In the genomic region with DNA sequence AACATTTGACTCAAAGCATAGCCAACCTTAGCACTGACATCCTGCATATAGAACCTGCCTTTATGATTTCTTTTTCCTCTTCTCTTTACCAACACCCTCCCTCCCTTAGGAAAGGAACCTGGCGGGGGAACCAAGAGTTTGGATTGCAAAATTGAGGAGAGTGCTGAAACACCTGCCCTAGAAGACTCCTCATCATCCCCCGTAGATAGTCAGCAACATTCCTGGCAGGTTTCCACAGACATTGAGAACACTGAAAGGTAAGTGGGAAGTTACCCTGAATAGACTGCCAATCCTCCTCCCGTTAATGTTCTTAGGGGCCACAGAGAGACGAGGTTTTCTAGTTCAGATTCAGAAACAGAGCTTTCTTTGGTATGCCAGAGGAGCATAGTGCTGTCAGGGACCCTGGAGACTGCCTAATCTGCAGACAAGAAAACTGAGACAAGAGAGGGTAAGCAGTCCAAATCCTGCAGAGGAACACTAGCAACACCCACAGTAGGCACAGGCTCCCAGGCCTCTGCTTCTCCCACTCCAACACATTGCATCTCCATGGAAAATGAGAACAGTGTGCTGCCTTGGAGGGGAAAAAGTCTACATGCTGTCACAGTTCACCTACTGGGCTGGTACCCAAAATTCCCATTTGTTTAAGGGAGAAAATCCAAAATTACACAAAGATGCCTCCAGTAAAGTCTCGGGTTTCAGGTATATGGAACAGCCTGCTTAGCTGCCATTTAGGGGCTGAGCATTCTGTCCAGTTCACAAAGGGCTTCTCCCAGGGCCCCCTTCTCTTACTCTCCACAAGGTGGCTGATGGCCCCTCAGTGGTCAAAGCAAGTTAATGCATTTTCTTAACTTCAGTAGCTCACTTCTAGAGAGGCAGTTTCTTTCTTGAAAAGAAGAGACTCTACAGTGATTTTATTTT, we compare ENCODE assay signal across 10 cellular contexts.
DNase-seq lines count a peak whose midpoint lies in the region; ATAC-seq and TF ChIP-seq lines count a peak whose summit lies in the region.
"Had no signal": no experiment of that assay in that cellular context is flagged by ENCODE, and none has a peak within 500 bp of the region (broad histone marks: within the 10 kb centered on the region; RNA-seq: fewer than 3 reads in every experiment).

No MANE protein-coding gene starts in this region.

- no peak overlapping the region for H2BK15ac ChIP-seq in neuronal stem cell (ENCODE audit: low read length)

- no peaks in the 10 kb centered on the region for H3K27me3 ChIP-seq in neuronal stem cell (ENCODE audit: control insufficient read depth in 3 of 3, insufficient read depth in 3 of 3, low read depth in 1 of 3, low read length in 3 of 3)

- H2BK12ac ChIP-seq in neuronal stem cell (ENCODE audit: low read length) = no peak overlapping the region

- H3K4me2 ChIP-seq in neuronal stem cell (ENCODE audit: insufficient read depth, low read length, poor library complexity, severe bottlenecking) = no peak overlapping the region

- H2BK120ac ChIP-seq in neuronal stem cell (ENCODE audit: low read depth, low read length) = no peak overlapping the region

- no peak overlapping the region for H2AFZ ChIP-seq in neuronal stem cell (ENCODE audit: low read length)

- no peaks in the 10 kb centered on the region for H3K79me1 ChIP-seq in neuronal stem cell (ENCODE audit: low read depth, low read length)

- H3K14ac ChIP-seq in neuronal stem cell (ENCODE audit: low read length) = no peak overlapping the region

- no peaks in the 10 kb centered on the region for H3K36me3 Mint-ChIP-seq in endothelial cell (ENCODE audit: low read depth, unreplicated experiment)

- no peak overlapping the region for H4K91ac ChIP-seq in neuronal stem cell (ENCODE audit: low read depth, low read length, poor library complexity)

- H2BK5ac ChIP-seq in neuronal stem cell (ENCODE audit: low read length) = no peak overlapping the region

- ATAC-seq in HG03095 (IDR thresholded peaks at IDR 0.05; ENCODE audit: unreplicated experiment) (no peak), HG03342 (IDR thresholded peaks at IDR 0.05; ENCODE audit: unreplicated experiment) (no peak), GM19467 (IDR thresholded peaks at IDR 0.05; ENCODE audit: unreplicated experiment) (no peak), HG03045 (IDR thresholded peaks at IDR 0.05; ENCODE audit: unreplicated experiment) (no peak)

- H2AK5ac ChIP-seq in neuronal stem cell (ENCODE audit: low read depth, low read length) = no peak overlapping the region

- H3K9me3 Mint-ChIP-seq in endothelial cell (ENCODE audit: unreplicated experiment) = no peaks in the 10 kb centered on the region
- H3K9me3 Mint-ChIP-seq: central memory CD8-positive, alpha-beta T cell had no signal

- H3K9ac ChIP-seq in neuronal stem cell (ENCODE audit: low read depth, low read length, poor library complexity) = no peak overlapping the region

- H3K4me1 ChIP-seq in neuronal stem cell (ENCODE audit: control insufficient read depth in 2 of 2, insufficient read depth in 1 of 2, low read depth in 1 of 2, low read length in 2 of 2) = peaks cover 0 to 2% of the 10 kb centered on the region in 2 donors

- no peaks in the 10 kb centered on the region for H3K27me3 Mint-ChIP-seq in endothelial cell (ENCODE audit: unreplicated experiment)

- no CpG with 5 or more reads among the region's 5 CpGs for WGBS in neuronal stem cell (ENCODE audit: extremely low coverage in 2 of 2, insufficient read length in 2 of 2, insufficient replicate concordance in 1 of 2), 2 donors

- no peak overlapping the region for H3K23ac ChIP-seq in neuronal stem cell (ENCODE audit: low read depth, low read length, poor library complexity)

- no peaks in the 10 kb centered on the region for H3K36me3 ChIP-seq in neuronal stem cell (replicated peaks in 1 of 2; ENCODE audit: control insufficient read depth in 2 of 2, insufficient read depth in 2 of 2, low read length in 2 of 2)

- no peak overlapping the region for H3K4ac ChIP-seq in neuronal stem cell (ENCODE audit: low read length)

- H4K8ac ChIP-seq in neuronal stem cell (ENCODE audit: low read depth, low read length) = no peak overlapping the region

- TF ChIP-seq CTCF in GM12872 (IDR thresholded peaks at IDR 0.05; ENCODE audit: insufficient read depth, low read depth, low read length) (peak; percentile 37; the same call in 1 of the 3 replicates), endothelial cell (IDR thresholded peaks at IDR 0.05; ENCODE audit: unreplicated experiment) (peak; percentile 67)

- H3K27ac Mint-ChIP-seq in endothelial cell (ENCODE audit: unreplicated experiment) = no peak overlapping the region

- H3K4me3 ChIP-seq in neuronal stem cell (ENCODE audit: low read length in 2 of 2) = no peak overlapping the region

- H3K4me1 Mint-ChIP-seq in endothelial cell (ENCODE audit: unreplicated experiment) = peaks cover 5% of the 10 kb centered on the region
- H3K4me1 Mint-ChIP-seq: central memory CD8-positive, alpha-beta T cell had no signal

- H3K4me3 Mint-ChIP-seq in endothelial cell (ENCODE audit: unreplicated experiment) = no peak overlapping the region
- H3K4me3 Mint-ChIP-seq: central memory CD8-positive, alpha-beta T cell had no signal

- DNase-seq in NCI-H146 (lab: John Stamatoyannopoulos, UW) (peak; percentile 63), endothelial cell (ENCODE audit: low spot score) (peak; percentile 47), neuronal stem cell (ENCODE audit: low spot score) (peak; percentile 17)
- DNase-seq: T-helper 9 cell had no signal

- H3K18ac ChIP-seq in neuronal stem cell (ENCODE audit: low read length) = peak overlapping the region; percentile 48

- H3K27ac ChIP-seq in neuronal stem cell (replicated peaks; ENCODE audit: low read length) = no peak overlapping the region

- H3K9me3 ChIP-seq in neuronal stem cell (replicated peaks in 1 of 2; ENCODE audit: control insufficient read depth in 2 of 2, insufficient read depth in 1 of 2, low read depth in 1 of 2, low read length in 2 of 2) = no peaks in the 10 kb centered on the region
